Comparison of ENCODE assay signal across 18 cellular contexts in the genomic region with DNA sequence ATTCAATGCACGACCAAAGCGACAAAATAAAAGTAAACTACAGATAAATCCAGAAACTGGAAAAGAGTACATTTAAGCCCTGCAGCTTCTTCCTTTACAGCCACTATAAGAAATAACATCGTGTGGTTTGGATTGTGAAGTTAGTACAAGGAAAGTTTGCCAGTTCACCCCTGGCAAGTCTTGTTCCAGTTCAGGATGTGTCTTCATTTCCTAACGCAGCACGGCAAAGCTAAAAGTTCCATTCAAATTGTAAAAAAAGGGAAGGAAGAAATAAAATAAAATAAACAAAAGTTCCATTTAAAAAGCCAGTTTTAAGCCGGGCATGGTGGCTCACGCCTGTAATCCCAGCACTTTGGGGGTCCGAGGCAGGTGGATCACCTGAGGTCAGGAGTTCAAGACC.
"Had no signal": no experiment of that assay in that cellular context is flagged by ENCODE, and none has a peak within 500 bp of the region (broad histone marks: within the 10 kb centered on the region; RNA-seq: fewer than 3 reads in every experiment).

No MANE protein-coding gene starts in this region.

- ATAC-seq: effector memory CD8-positive, alpha-beta T cell; gastrocnemius medialis; left lobe of liver; naive thymus-derived CD8-positive, alpha-beta T cell had no signal

- H3K27ac Mint-ChIP-seq: effector memory CD8-positive, alpha-beta T cell had no signal

- H3K27ac ChIP-seq: coronary artery, esophagus muscularis mucosa, gastrocnemius medialis, heart right ventricle, right atrium auricular region, suprapubic skin, tibial artery, upper lobe of left lung, uterus had no signal

- H3K9me3 Mint-ChIP-seq: neural crest cell had no signal

- H3K4me3 Mint-ChIP-seq: effector memory CD8-positive, alpha-beta T cell; naive thymus-derived CD8-positive, alpha-beta T cell; neural crest cell had no signal

- H3K36me3 Mint-ChIP-seq: naive thymus-derived CD8-positive, alpha-beta T cell had no signal

- DNase-seq: effector memory CD8-positive, alpha-beta T cell; gastrocnemius medialis; heart right ventricle; mucosa of descending colon; naive thymus-derived CD8-positive, alpha-beta T cell; posterior cingulate gyrus; small intestine; stimulated activated CD4-positive, alpha-beta T cell treated with anti-CD3 and anti-CD28 coated beads, Interleukin-12 subunit alpha, Interleukin-12 subunit beta, amount 100 ng/mL, for 4 hours; stimulated activated naive CD4-positive, alpha-beta T cell treated with Interleukin-2 at 50 U/mL for 16 hours; tibial artery; upper lobe of left lung; uterus had no signal
